Comparison of ENCODE assay signal across 8 cellular contexts in the genomic region with DNA sequence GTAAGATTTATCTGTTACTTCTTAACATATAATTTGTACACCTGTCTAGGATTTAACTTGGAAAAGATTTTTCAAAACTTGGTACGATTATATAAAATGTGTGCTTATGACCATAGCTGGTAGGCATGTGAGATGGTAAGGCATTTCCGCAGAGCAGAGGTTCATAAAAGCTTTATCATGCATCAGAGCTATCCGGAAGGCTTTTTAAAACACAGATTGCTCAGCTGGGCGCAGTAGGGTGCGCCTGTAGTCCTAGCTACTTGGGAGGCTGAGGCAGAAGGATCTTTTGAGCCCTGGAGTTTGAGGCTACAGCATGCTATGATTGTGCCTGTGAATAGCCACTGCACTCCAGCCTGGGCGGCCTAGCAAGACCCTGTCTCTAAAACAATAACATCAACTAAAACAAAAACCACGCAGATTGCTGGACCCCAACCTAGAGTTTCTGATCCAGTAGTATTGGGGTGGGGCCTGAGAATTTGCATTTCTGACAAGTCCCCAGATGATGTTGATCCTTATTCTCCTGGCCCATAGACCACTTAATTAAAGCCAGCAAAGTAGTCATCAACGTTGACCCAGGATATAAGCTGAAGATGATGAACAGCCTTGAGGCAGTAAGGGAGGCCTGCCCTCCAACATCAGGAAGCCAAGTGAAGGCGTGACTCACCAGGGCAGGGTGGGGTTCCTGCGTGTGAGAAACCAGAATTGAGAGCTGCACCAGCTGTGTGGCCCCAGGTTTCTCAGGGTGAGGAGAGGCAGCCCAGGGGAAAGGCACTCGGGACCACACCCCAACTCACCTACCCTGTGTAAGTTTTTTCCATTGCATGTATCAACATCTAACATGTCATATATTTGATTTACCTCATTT. TPM values are rescaled to one million over a fixed set of nuclear protein-coding genes. Genes with fewer than 3 reads are reported as not detected.
DNase-seq lines count a peak whose midpoint lies in the region; ATAC-seq and TF ChIP-seq lines count a peak whose summit lies in the region.

No MANE protein-coding gene starts in this region.

- H3K4me1 Mint-ChIP-seq in CD14-positive monocyte: peaks cover 63% of the 10 kb centered on the region

- H3K36me3 Mint-ChIP-seq in CD14-positive monocyte: no peaks in the 10 kb centered on the region
- H3K36me3 Mint-ChIP-seq in activated naive CD4-positive, alpha-beta T cell treated with anti-CD3 and anti-CD28 coated beads, Interleukin-2, amount 50 U/mL, for 72 hours: no peaks in the 10 kb centered on the region

- H3K4me3 ChIP-seq in left lung (no peak overlapping the region), suprapubic skin (no peak overlapping the region)

- DNase-seq in CD14-positive monocyte (ENCODE audit: low spot score) (peak; percentile 92), SW 1271 (lab: John Stamatoyannopoulos, UW) (peak; percentile 72 to 90), left lung (peak in 1 of 2 donors; percentile 64), suprapubic skin (ENCODE audit: low spot score in 2 of 2) (peak; percentile 76 to 81), inferior parietal cortex (ENCODE audit: extremely low spot score) (no peak), NCI-H748 treated with DMSO at 0.1 percent for 48 hours (lab: John Stamatoyannopoulos, UW) (no peak)
- DNase-seq in activated naive CD4-positive, alpha-beta T cell treated with anti-CD3 and anti-CD28 coated beads, Interleukin-2, amount 50 U/mL, for 72 hours (ENCODE audit: low spot score in 2 of 2): peak; percentile 56 to 78

- H3K9me3 ChIP-seq in left lung: no peaks in the 10 kb centered on the region
- H3K9me3 ChIP-seq in suprapubic skin: no peaks in the 10 kb centered on the region

- peak overlapping the region; percentile 79 to 94 (median 90) for H3K27ac Mint-ChIP-seq in CD14-positive monocyte
- no peak overlapping the region for H3K27ac Mint-ChIP-seq in activated naive CD4-positive, alpha-beta T cell treated with anti-CD3 and anti-CD28 coated beads, Interleukin-2, amount 50 U/mL, for 72 hours

- peaks cover 0 to 1% (median 0%) of the 10 kb centered on the region in 3 donors for H3K27me3 Mint-ChIP-seq in CD14-positive monocyte (ENCODE audit: low read depth in 3 of 3)

- H3K27ac ChIP-seq in left lung (peak overlapping the region in 1 of 2 donors; percentile 7), suprapubic skin (no peak overlapping the region)

- TF ChIP-seq POLR2A in suprapubic skin (IDR thresholded peaks at IDR 0.05): no peak

- H3K27me3 ChIP-seq in left lung (no peaks in the 10 kb centered on the region), suprapubic skin (no peaks in the 10 kb centered on the region)

- H3K9me3 Mint-ChIP-seq in CD14-positive monocyte: peaks cover 0 to 2% (median 0%) of the 10 kb centered on the region in 7 donors
- no peaks in the 10 kb centered on the region for H3K9me3 Mint-ChIP-seq in activated naive CD4-positive, alpha-beta T cell treated with anti-CD3 and anti-CD28 coated beads, Interleukin-2, amount 50 U/mL, for 72 hours

- TF ChIP-seq CTCF in CD14-positive monocyte (IDR thresholded peaks at IDR 0.05) (no peak), left lung (IDR thresholded peaks at IDR 0.05) (no peak), suprapubic skin (IDR thresholded peaks at IDR 0.05) (no peak)

- H3K4me3 Mint-ChIP-seq in CD14-positive monocyte: no peak overlapping the region

- ATAC-seq in GM21825 (IDR thresholded peaks at IDR 0.05; ENCODE audit: unreplicated experiment) (peak; percentile 73), left lung (peak; percentile 19)
- peak; percentile 85 to 88 for ATAC-seq in activated naive CD4-positive, alpha-beta T cell treated with anti-CD3 and anti-CD28 coated beads, Interleukin-2, amount 50 U/mL, for 72 hours

- H3K36me3 ChIP-seq in left lung (no peaks in the 10 kb centered on the region), suprapubic skin (no peaks in the 10 kb centered on the region)

- H3K4me1 ChIP-seq in left lung: peaks cover 17 to 51% of the 10 kb centered on the region in 2 donors
- H3K4me1 ChIP-seq in suprapubic skin: peaks cover 47% of the 10 kb centered on the region

- intact Hi-C loops in CD14-positive monocyte (cut with micrococcal nuclease) (loop anchor here in 1 of 2 donors (2.0 kb wide), 1 partner anchor 21 kb away; the partner anchor contains the start of gene SLC20A1), left lung (cut with DNase I) (loop anchor here in 1 of 2 donors (5.0 kb wide), 1 partner anchor 103 kb away; no protein-coding TSS in a partner anchor)

- no peak for TF ChIP-seq EP300 in suprapubic skin (IDR thresholded peaks at IDR 0.05)

- 61% methylated on average over 11 of the region's 11 CpGs for WGBS in suprapubic skin

RNA-seq across cellular contexts. Expression of gene SLC20A1, which starts 21.6 kb away (rescaled TPM):
- 10 to 100 TPM; 16.1 to 36.3 TPM for polyA plus RNA-seq in CD14-positive monocyte
- 100 to 1,000 TPM in 1 of 2 donors, 10 to 100 TPM in 1; 70.8 to 149 TPM for total RNA-seq in activated naive CD4-positive, alpha-beta T cell treated with anti-CD3 and anti-CD28 coated beads, Interleukin-2, amount 50 U/mL, for 72 hours
- 10 to 100 TPM; 40.5 to 68.2 TPM for total RNA-seq in left lung
- 10 to 100 TPM; 19.2 to 50.6 (median 34.5) TPM for total RNA-seq in suprapubic skin

RNA-seq across cellular contexts. Expression of gene CHCHD5, which starts 39.7 kb away (rescaled TPM):
- polyA plus RNA-seq in CD14-positive monocyte: 10 to 100 TPM; 56.2 to 77.3 TPM
- total RNA-seq in activated naive CD4-positive, alpha-beta T cell treated with anti-CD3 and anti-CD28 coated beads, Interleukin-2, amount 50 U/mL, for 72 hours: 10 to 100 TPM; 38.4 to 46.2 TPM
- total RNA-seq in left lung: 10 to 100 TPM; 26.8 to 28.7 TPM
- 10 to 100 TPM; 11.7 to 23.2 (median 16.1) TPM for total RNA-seq in suprapubic skin

Comparison
In these comparisons a context has a peak if more than half of its experiments do, and no peak if none do; other contexts are left out.
1. DNase-seq: peak in CD14-positive monocyte (single experiment), SW 1271 (2 of 2), activated naive CD4-positive, alpha-beta T cell treated with anti-CD3 and anti-CD28 coated beads, Interleukin-2, amount 50 U/mL, for 72 hours (2 of 2) and suprapubic skin (2 of 2); none in inferior parietal cortex (single experiment) and NCI-H748 treated with DMSO at 0.1 percent for 48 hours (single experiment).
2. H3K27ac Mint-ChIP-seq: peak in CD14-positive monocyte (7 of 7); none in activated naive CD4-positive, alpha-beta T cell treated with anti-CD3 and anti-CD28 coated beads, Interleukin-2, amount 50 U/mL, for 72 hours (0 of 2).
3. ATAC-seq: peak in every context shown above with its lines; median percentile 86 in activated naive CD4-positive, alpha-beta T cell treated with anti-CD3 and anti-CD28 coated beads, Interleukin-2, amount 50 U/mL, for 72 hours; 73 in GM21825; 19 in left lung.